In the genomic region with DNA sequence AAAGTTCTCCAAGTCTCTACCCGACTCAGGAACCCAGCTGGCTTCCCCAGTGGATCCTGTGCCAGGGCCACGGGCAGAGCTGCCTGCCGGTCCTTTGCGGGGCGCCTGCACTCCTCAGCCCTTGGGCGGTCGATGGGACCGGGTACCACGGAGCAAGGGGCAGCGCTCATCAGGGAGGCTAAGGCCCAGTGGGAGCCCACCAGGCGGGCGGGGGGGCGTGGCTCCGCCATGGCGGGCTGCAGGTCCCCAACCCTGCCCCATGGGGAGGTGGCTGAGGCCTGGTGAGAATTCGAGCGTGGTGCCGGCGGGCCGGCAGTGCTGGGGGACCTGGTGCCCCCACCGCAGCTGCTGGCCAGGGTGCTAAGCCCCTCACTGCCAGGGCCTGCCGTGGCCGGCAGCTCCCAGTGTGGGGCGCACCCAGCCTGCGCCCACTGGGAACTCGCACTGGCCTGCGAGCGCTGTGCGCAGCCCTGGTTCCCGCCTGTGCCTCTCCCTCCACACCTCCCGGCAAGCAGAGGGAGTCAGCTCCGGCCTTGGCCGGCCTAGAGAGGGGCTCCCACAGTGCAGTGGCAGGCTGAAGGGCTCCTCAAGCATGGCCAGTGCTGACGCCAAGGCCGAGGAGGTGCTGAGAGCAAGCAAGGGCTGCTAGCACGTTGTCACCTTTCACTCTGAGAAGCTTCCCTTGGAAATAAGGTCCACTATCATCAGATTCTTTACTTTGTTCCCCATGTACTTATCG, we compare ENCODE assay signal across 26 cellular contexts.
"Had no signal": no experiment of that assay in that cellular context is flagged by ENCODE, and none has a peak within 500 bp of the region (broad histone marks: within the 10 kb centered on the region; RNA-seq: fewer than 3 reads in every experiment).

No MANE protein-coding gene starts in this region.

- H3K9me3 Mint-ChIP-seq: stimulated activated effector memory CD8-positive, alpha-beta T cell treated with anti-CD3 and anti-CD28 coated beads, Interleukin-12 subunit alpha, Interleukin-12 subunit beta, amount 100 ng/mL, for 72 hours had no signal

- H3K27ac ChIP-seq: lower lobe of right lung, neural progenitor cell, ovary, right atrium auricular region, skin epidermis, suprapubic skin, thoracic aorta, tibial artery, upper lobe of right lung had no signal

- H3K9me3 ChIP-seq: lower lobe of right lung, ovary, right atrium auricular region, suprapubic skin, thoracic aorta, tibial artery, upper lobe of right lung had no signal

- H3K27me3 Mint-ChIP-seq: naive B cell; stimulated activated naive CD8-positive, alpha-beta T cell treated with anti-CD3 and anti-CD28 coated beads, Interleukin-15, Interleukin-2, amounts not matched to agents 100 ng/mL and 50 ng/mL, for 24 hours had no signal

- H3K9ac ChIP-seq: neural progenitor cell had no signal

- H3K36me3 Mint-ChIP-seq: mesothelial cell of epicardium, natural killer cell, neural progenitor cell had no signal

- H3K4me3 ChIP-seq: lower lobe of right lung, neural progenitor cell, ovary, right atrium auricular region, skin epidermis, suprapubic skin, thoracic aorta, tibial artery, upper lobe of right lung had no signal

- H3K4me2 ChIP-seq: neural progenitor cell had no signal

- H3K27me3 ChIP-seq: ovary, right atrium auricular region, suprapubic skin, tibial artery, upper lobe of right lung had no signal

- ATAC-seq: left cardiac atrium; left lobe of liver; lower lobe of right lung; natural killer cell; sciatic nerve; stimulated activated effector memory CD8-positive, alpha-beta T cell treated with anti-CD3 and anti-CD28 coated beads, Interleukin-12 subunit alpha, Interleukin-12 subunit beta, amount 100 ng/mL, for 72 hours; upper lobe of right lung had no signal

- H3K36me3 ChIP-seq: lower lobe of right lung, neural progenitor cell, ovary, right atrium auricular region, suprapubic skin, thoracic aorta, tibial artery, upper lobe of right lung had no signal

- H3K4me3 Mint-ChIP-seq: immature natural killer cell; mesothelial cell of epicardium; naive B cell; natural killer cell; nephron progenitor cell; neural progenitor cell; stimulated activated effector memory CD8-positive, alpha-beta T cell treated with anti-CD3 and anti-CD28 coated beads, Interleukin-12 subunit alpha, Interleukin-12 subunit beta, amount 100 ng/mL, for 72 hours; stimulated activated naive CD8-positive, alpha-beta T cell treated with anti-CD3 and anti-CD28 coated beads, Interleukin-15, Interleukin-2, amounts not matched to agents 100 ng/mL and 50 ng/mL, for 24 hours had no signal

- H3K27ac Mint-ChIP-seq: mesothelial cell of epicardium; naive B cell; natural killer cell; nephron progenitor cell; neural progenitor cell; progenitor cell of endocrine pancreas; stimulated activated effector memory CD8-positive, alpha-beta T cell treated with anti-CD3 and anti-CD28 coated beads, Interleukin-12 subunit alpha, Interleukin-12 subunit beta, amount 100 ng/mL, for 72 hours; stimulated activated naive CD8-positive, alpha-beta T cell treated with anti-CD3 and anti-CD28 coated beads, Interleukin-15, Interleukin-2, amounts not matched to agents 100 ng/mL and 50 ng/mL, for 24 hours had no signal

- H2AFZ ChIP-seq: neural progenitor cell had no signal

- DNase-seq: hippocampal formation; immature natural killer cell; left cardiac atrium; lower lobe of right lung; mammary epithelial cell; mesendoderm; naive B cell; natural killer cell; nephron progenitor cell; ovary; stimulated activated CD4-positive, alpha-beta T cell treated with anti-CD3 and anti-CD28 coated beads, Interleukin-4, amount 100 ng/mL, for 24 hours; stimulated activated naive CD4-positive, alpha-beta T cell; trophoblast cell; upper lobe of right lung had no signal
